28 cellular contexts compared by ENCODE assay signal in the genomic region with DNA sequence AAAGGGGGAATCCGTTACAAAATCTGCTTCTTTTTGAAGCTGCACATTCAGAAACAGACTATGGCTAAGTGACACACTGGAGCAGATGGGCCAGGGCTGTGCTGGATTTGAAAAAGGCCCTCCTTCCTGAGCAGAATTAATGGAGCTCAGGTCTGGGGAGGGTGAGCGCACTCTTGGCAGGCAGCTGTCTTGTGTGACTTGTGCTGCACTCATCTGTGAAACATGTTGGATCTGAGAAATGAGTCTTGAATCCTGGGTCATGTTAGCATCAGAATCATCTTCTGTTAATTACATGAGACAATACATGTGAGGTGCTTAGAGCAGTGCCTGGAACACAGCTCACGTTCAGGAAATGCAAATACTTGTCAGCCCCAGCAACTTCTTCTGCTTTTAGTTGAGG.
DNase-seq lines count a peak whose midpoint lies in the region; ATAC-seq, FAIRE-seq and TF ChIP-seq lines count a peak whose summit lies in the region.
"Had no signal": no experiment of that assay in that cellular context is flagged by ENCODE, and none has a peak within 500 bp of the region (broad histone marks: within the 10 kb centered on the region; RNA-seq: fewer than 3 reads in every experiment).

No MANE protein-coding gene starts in this region.

- peak; percentile 78 for ATAC-seq in SK-N-SH treated with all-trans-retinoic acid at 6 μM for 48 hours
- no peak for ATAC-seq in upper lobe of right lung
- ATAC-seq: HCT116; lower lobe of right lung; mucosa of descending colon; Panc1; stimulated activated effector memory CD8-positive, alpha-beta T cell treated with anti-CD3 and anti-CD28 coated beads, Interleukin-12 subunit alpha, Interleukin-12 subunit beta, amount 100 ng/mL, for 72 hours had no signal

- peaks cover 3 to 7% of the 10 kb centered on the region in 2 donors for H3K4me1 ChIP-seq in uterus
- H3K4me1 ChIP-seq in upper lobe of right lung = peaks cover 6% of the 10 kb centered on the region
- H3K4me1 ChIP-seq in adrenal gland (replicated peaks in 1 of 2) = peaks cover 2 to 8% of the 10 kb centered on the region in 2 donors
- H3K4me1 ChIP-seq: lower lobe of right lung, parathyroid adenoma had no signal

- no peak for TF ChIP-seq POLR2A in uterus (IDR thresholded peaks at IDR 0.05)
- no peak for TF ChIP-seq POLR2A in adrenal gland (IDR thresholded peaks at IDR 0.05)

- DNase-seq in HTR-8/SVneo (ENCODE audit: insufficient read length, low spot score) = no peak
- DNase-seq in foreskin fibroblast = peak; percentile 42 to 72
- peak in 1 of 2 donors; percentile 47 for DNase-seq in uterus
- no peak for DNase-seq in upper lobe of right lung
- DNase-seq in T-helper 1 cell = no peak
- no peak for DNase-seq in adrenal gland
- DNase-seq: activated CD4-positive, alpha-beta T cell treated with anti-CD3 and anti-CD28 coated beads for 4 hours; activated effector memory CD4-positive, alpha-beta T cell treated with anti-CD3 and anti-CD28 coated beads, Interleukin-2, amount 50 U/mL, for 16 hours; activated naive CD8-positive, alpha-beta T cell treated with anti-CD3 and anti-CD28 coated beads, Interleukin-2, amount 10 ng/mL, durations not matched to agents 7 days and 5 days; Calu3; DMS79 treated with DMSO at 0.1 percent for 48 hours; dorsolateral prefrontal cortex; kidney; lower lobe of right lung; mucosa of descending colon; NCI-H1092; NCI-H187; NCI-H2171 treated with DMSO at 0.1 percent for 48 hours; NCI-H524 treated with DMSO at 0.1 percent for 48 hours; stimulated activated CD4-positive, alpha-beta T cell treated with anti-CD3 and anti-CD28 coated beads, Interleukin-4, amount 100 ng/mL, for 1 hour; substantia nigra had no signal

- H3K36me3 ChIP-seq in uterus (no peaks in the 10 kb centered on the region), upper lobe of right lung (no peaks in the 10 kb centered on the region), adrenal gland (replicated peaks in 1 of 2) (no peaks in the 10 kb centered on the region)
- H3K36me3 ChIP-seq: lower lobe of right lung, right atrium auricular region, SJSA1 had no signal

- intact Hi-C loops in uterus (cut with DNase I; ENCODE audit: low total_unique reads) = no loop called here
- intact Hi-C loops in upper lobe of right lung (cut with DNase I) = no loop called here
- intact Hi-C loops in adrenal gland (cut with DNase I) = no loop called here

- TF ChIP-seq CTCF in foreskin fibroblast (IDR thresholded peaks at IDR 0.05; ENCODE audit: low read depth, low read length) = no peak
- TF ChIP-seq CTCF in uterus (IDR thresholded peaks at IDR 0.05) = no peak
- no peak for TF ChIP-seq CTCF in upper lobe of right lung (IDR thresholded peaks at IDR 0.05)
- TF ChIP-seq CTCF in adrenal gland (IDR thresholded peaks at IDR 0.05) = no peak

- H3K4me3 ChIP-seq in foreskin fibroblast (ENCODE audit: low read depth in 1 of 2, low read length in 2 of 2) (no peak overlapping the region), uterus (no peak overlapping the region), upper lobe of right lung (no peak overlapping the region), adrenal gland (no peak overlapping the region)
- H3K4me3 ChIP-seq: dorsolateral prefrontal cortex, lower lobe of right lung, mucosa of descending colon, right atrium auricular region, SJSA1 had no signal

- peak overlapping the region; percentile 91 for H3K27ac ChIP-seq in uterus
- no peak overlapping the region for H3K27ac ChIP-seq in upper lobe of right lung
- peak overlapping the region in 1 of 5 donors; percentile 31 for H3K27ac ChIP-seq in adrenal gland
- H3K27ac ChIP-seq: dorsolateral prefrontal cortex, lower lobe of right lung, parathyroid adenoma had no signal

- 84 to 90% (median 86%) methylated on average over 2 to 3 of the region's 3 CpGs for WGBS in adrenal gland, 4 donors

- H3K27me3 ChIP-seq in uterus (no peaks in the 10 kb centered on the region), upper lobe of right lung (no peaks in the 10 kb centered on the region), adrenal gland (no peaks in the 10 kb centered on the region)
- H3K27me3 ChIP-seq: dorsolateral prefrontal cortex, right atrium auricular region, SJSA1 had no signal

- H3K9me3 ChIP-seq in uterus (no peaks in the 10 kb centered on the region), upper lobe of right lung (no peaks in the 10 kb centered on the region), adrenal gland (replicated peaks in 1 of 3) (no peaks in the 10 kb centered on the region)
- H3K9me3 ChIP-seq: lower lobe of right lung, mucosa of descending colon, right atrium auricular region, SJSA1 had no signal

- peak; percentile 40 for FAIRE-seq in HTR-8/SVneo (lab: Jason Lieb, UNC)
- FAIRE-seq: kidney had no signal

TF ChIP-seq in SK-N-SH treated with all-trans-retinoic acid at 6 μM for 48 hours, 23 proteins besides CTCF, POLR2A, EP300 and RAD21:
- TF ChIP-seq RARB (CRISPR knock-in tag; IDR thresholded peaks at IDR 0.05) = no peak

Comparison
In these comparisons a context has a peak if more than half of its experiments do, and no peak if none do; other contexts are left out.
1. DNase-seq: peak in foreskin fibroblast (2 of 2); none in HTR-8/SVneo (single experiment), upper lobe of right lung (single experiment), T-helper 1 cell (0 of 5) and adrenal gland (0 of 7).